ENCODE assay signal across 1 cellular context in genomic region chr16:57794849-57795430, GRCh38.
TF ChIP-seq lines count a peak whose summit lies in the region.

No MANE protein-coding gene starts in this region.

TF ChIP-seq in K562, 482 proteins besides CTCF, POLR2A, EP300 and RAD21:
- TF ChIP-seq POLR2G (IDR thresholded peaks at IDR 0.05; ENCODE audit: low read depth, low read length): peak; percentile 59
- no peak for TF ChIP-seq BRF2 (IDR thresholded peaks at IDR 0.05; ENCODE audit: borderline replicate concordance, insufficient read depth, insufficient read length)
- no peak for TF ChIP-seq ZNF24 (IDR thresholded peaks at IDR 0.05)
- TF ChIP-seq MEIS2 (IDR thresholded peaks at IDR 0.05; ENCODE audit: partially characterized antibody): no peak
- no peak for TF ChIP-seq POLR2H (tag; IDR thresholded peaks at IDR 0.05; ENCODE audit: low read depth)
- TF ChIP-seq SRSF9 (IDR thresholded peaks at IDR 0.05; ENCODE audit: borderline replicate concordance, low read depth, low read length): no peak
- no peak for TF ChIP-seq TFAP4 (CRISPR knock-in tag; IDR thresholded peaks at IDR 0.05; ENCODE audit: borderline replicate concordance)
- TF ChIP-seq LARP7 (IDR thresholded peaks at IDR 0.05): no peak
- TF ChIP-seq RBFOX2 (IDR thresholded peaks at IDR 0.05; ENCODE audit: low read depth, low read length): peak; percentile 53
